Comparison of ENCODE assay signal across 8 cellular contexts in the genomic region with DNA sequence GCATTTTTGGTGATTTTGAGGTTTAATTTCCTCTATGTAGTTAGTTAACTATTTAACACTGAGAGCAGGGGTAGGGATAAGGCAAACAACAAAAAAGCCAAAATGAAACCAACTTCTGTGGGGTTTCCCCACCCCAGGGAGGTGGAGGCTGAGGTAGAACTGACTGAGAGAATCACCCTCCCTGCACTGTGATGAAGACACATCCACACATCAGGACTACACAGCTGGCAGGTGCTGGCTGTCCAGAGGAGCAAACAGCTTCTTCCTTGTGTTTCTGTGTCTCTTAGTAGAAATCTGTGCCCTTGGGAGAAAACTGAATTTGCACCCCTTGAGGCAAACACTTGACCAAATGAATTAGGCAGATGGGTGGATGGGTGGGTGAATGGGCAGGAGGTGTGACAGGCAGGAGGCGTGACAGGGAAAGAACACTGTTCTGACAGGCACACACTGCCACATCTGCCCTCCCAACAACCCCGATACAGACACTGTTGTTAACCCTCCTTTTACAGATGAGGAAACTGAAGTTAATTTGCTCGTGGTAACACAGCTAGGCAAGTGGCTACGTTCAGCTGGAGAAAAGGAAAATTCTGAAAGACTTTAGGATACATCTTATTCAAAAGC.
DNase-seq lines count a peak whose midpoint lies in the region; ATAC-seq and TF ChIP-seq lines count a peak whose summit lies in the region.

No MANE protein-coding gene starts in this region.

- BruUV-seq in HCT116 (replicated peaks; lab: Mats Ljungman, UMichigan): no TSS peak

- in situ Hi-C loops in ACHN (cut with HindIII; ENCODE audit: low pct_ligation_motif_present, low pct_unique_long_range_greater_than_20kb, low sequenced_read_pairs): no loop called here

- no peak for TF ChIP-seq POLR2A in HCT116 (IDR thresholded peaks at IDR 0.05; ENCODE audit: borderline replicate concordance, extremely low read depth, insufficient read depth, insufficient read length)

- no peaks in the 10 kb centered on the region for H3K27me3 ChIP-seq in HCT116 (ENCODE audit: insufficient read depth, low read length)
- no peaks in the 10 kb centered on the region for H3K27me3 ChIP-seq in OCI-LY3 (ENCODE audit: low read depth, low read length)
- H3K27me3 ChIP-seq in effector memory CD4-positive, alpha-beta T cell (replicated peaks; ENCODE audit: control insufficient read depth, insufficient read depth, low read length, poor library complexity, severe bottlenecking): no peaks in the 10 kb centered on the region

- CTCF ChIA-PET in HCT116 (lab: Charles Lee): interaction anchor here (4.2 kb wide), 1 partner anchor 16 kb away, joined by 23 read pairs; no protein-coding TSS in a partner anchor

- H3K4me3 ChIP-seq in HCT116 (replicated peaks in 1 of 2; ENCODE audit: low read depth in 1 of 2, low read length in 2 of 2) (peak overlapping the region; percentile 27 to 51), OCI-LY3 (ENCODE audit: low read length) (peak overlapping the region; percentile 62)
- peak overlapping the region; percentile 24 for H3K4me3 ChIP-seq in effector memory CD4-positive, alpha-beta T cell (ENCODE audit: insufficient read depth, low read depth, low read length, poor library complexity, severe bottlenecking)

- intact Hi-C loops in HCT116 (cut with micrococcal nuclease): no loop called here
- intact Hi-C loops in Right ventricle myocardium superior (cut with DNase I): no loop called here

- no peaks in the 10 kb centered on the region for H3K9me3 ChIP-seq in HCT116 (ENCODE audit: control insufficient read depth in 1 of 2, insufficient read depth in 1 of 2, low read depth in 1 of 2, low read length in 2 of 2)
- peaks cover 5% of the 10 kb centered on the region; the same call in 1 of the 2 replicates for H3K9me3 ChIP-seq in OCI-LY3 (ENCODE audit: insufficient read depth, low read length)
- no peaks in the 10 kb centered on the region for H3K9me3 ChIP-seq in effector memory CD4-positive, alpha-beta T cell (ENCODE audit: control insufficient read depth, low read length)

- TF ChIP-seq RAD21 in HCT116 (IDR thresholded peaks at IDR 0.05; ENCODE audit: low read depth): no peak

- RAD21 ChIA-PET in HCT116 (lab: Charles Lee; ENCODE audit: low non-redundant PET in 1 of 2, low total read pairs in 2 of 2, uncharacterized antibody in 2 of 2, unreplicated experiment in 2 of 2): no interaction called here

- ATAC-seq in GM18499 (IDR thresholded peaks at IDR 0.05; ENCODE audit: insufficient read depth, unreplicated experiment) (peak; percentile 40), HCT116 (peak; percentile 27), Right ventricle myocardium superior (ENCODE audit: poor library complexity) (no peak)

- H4K20me1 ChIP-seq in HCT116 (ENCODE audit: insufficient read depth) (no peaks in the 10 kb centered on the region), OCI-LY3 (ENCODE audit: insufficient read depth, low read length) (no peaks in the 10 kb centered on the region)

- H3K4me2 ChIP-seq in HCT116 (ENCODE audit: low read length) (peak overlapping the region; percentile 78), OCI-LY3 (ENCODE audit: low read length) (peak overlapping the region; percentile 87)

- H3K36me3 ChIP-seq in HCT116 (ENCODE audit: control insufficient read depth in 1 of 2, insufficient read depth in 2 of 2, low read length in 2 of 2) (no peaks in the 10 kb centered on the region), OCI-LY3 (replicated peaks; ENCODE audit: low read depth, low read length) (no peaks in the 10 kb centered on the region)
- H3K36me3 ChIP-seq in effector memory CD4-positive, alpha-beta T cell (ENCODE audit: control insufficient read depth, insufficient read depth, low read length): no peaks in the 10 kb centered on the region

- H3K27ac ChIP-seq in HCT116 (ENCODE audit: low read depth, low read length) (peak overlapping the region; percentile 86), OCI-LY3 (ENCODE audit: low read length) (peak overlapping the region; percentile 76)
- peak overlapping the region; percentile 83 for H3K27ac ChIP-seq in effector memory CD4-positive, alpha-beta T cell (ENCODE audit: insufficient read depth, low read length, poor library complexity, severe bottlenecking)

- TF ChIP-seq CTCF in HCT116 (IDR thresholded peaks at IDR 0.05 in 2 of 3, conservative IDR thresholded peaks at IDR 0.05 in 1 of 3; ENCODE audit: borderline replicate concordance in 1 of 3, insufficient read depth in 1 of 3, low read depth in 2 of 3, low read length in 2 of 3) (no peak), OCI-LY3 (IDR thresholded peaks at IDR 0.05; ENCODE audit: low read depth, low read length) (no peak)

- H2AFZ ChIP-seq in HCT116 (ENCODE audit: low read depth, low read length, poor library complexity, severe bottlenecking): peak overlapping the region; percentile 47
- peak overlapping the region; percentile 35 for H2AFZ ChIP-seq in OCI-LY3 (ENCODE audit: low read depth, low read length)

- H3K4me1 ChIP-seq in HCT116 (ENCODE audit: control insufficient read depth in 1 of 2, insufficient read depth in 2 of 2, low read length in 2 of 2) (peaks cover 44 to 58% of the 10 kb centered on the region in 2 experiments), OCI-LY3 (ENCODE audit: low read length) (peaks cover 58% of the 10 kb centered on the region)
- H3K4me1 ChIP-seq in effector memory CD4-positive, alpha-beta T cell (ENCODE audit: control insufficient read depth, insufficient read depth, low read length, poor library complexity, severe bottlenecking): peaks cover 32% of the 10 kb centered on the region

- DNase-seq in HCT116 (ENCODE audit: low read depth, low spot score): no peak
- peak in 2 of 3 donors; percentile 47 to 52 for DNase-seq in effector memory CD4-positive, alpha-beta T cell
- DNase-seq in ACHN: no peak
- no peak for DNase-seq in SKM-1 treated with dmso at 0.1 percent for 144 hours (lab: John Stamatoyannopoulos, UW; ENCODE audit: unreplicated experiment)
- no peak for DNase-seq in Right ventricle myocardium superior
- DNase-seq in AML-193 (lab: John Stamatoyannopoulos, UW): no peak

- H3K9ac ChIP-seq in HCT116 (ENCODE audit: low read length) (peak overlapping the region; percentile 63), OCI-LY3 (ENCODE audit: low read length) (peak overlapping the region; percentile 50)

- no peaks in the 10 kb centered on the region for H3K9me2 ChIP-seq in HCT116 (ENCODE audit: insufficient read depth)

- POLR2A ChIA-PET in HCT116 (lab: Charles Lee): interaction anchor here (1.3 to 1.8 kb wide), 2 partner anchors 10 to 18 kb away, joined by 4 read pairs; no protein-coding TSS in a partner anchor

- no peaks in the 10 kb centered on the region for H3K79me2 ChIP-seq in HCT116 (ENCODE audit: insufficient read depth, low read length)
- no peaks in the 10 kb centered on the region for H3K79me2 ChIP-seq in OCI-LY3 (ENCODE audit: low read length)

TF ChIP-seq in HCT116, 20 proteins besides CTCF, POLR2A, EP300 and RAD21:
- TF ChIP-seq SP1 (IDR thresholded peaks at IDR 0.05; ENCODE audit: low read depth): 0 out of 2 replicates have a peak, but pooled peaks have one; percentile 6
- TF ChIP-seq, protein P1, sequence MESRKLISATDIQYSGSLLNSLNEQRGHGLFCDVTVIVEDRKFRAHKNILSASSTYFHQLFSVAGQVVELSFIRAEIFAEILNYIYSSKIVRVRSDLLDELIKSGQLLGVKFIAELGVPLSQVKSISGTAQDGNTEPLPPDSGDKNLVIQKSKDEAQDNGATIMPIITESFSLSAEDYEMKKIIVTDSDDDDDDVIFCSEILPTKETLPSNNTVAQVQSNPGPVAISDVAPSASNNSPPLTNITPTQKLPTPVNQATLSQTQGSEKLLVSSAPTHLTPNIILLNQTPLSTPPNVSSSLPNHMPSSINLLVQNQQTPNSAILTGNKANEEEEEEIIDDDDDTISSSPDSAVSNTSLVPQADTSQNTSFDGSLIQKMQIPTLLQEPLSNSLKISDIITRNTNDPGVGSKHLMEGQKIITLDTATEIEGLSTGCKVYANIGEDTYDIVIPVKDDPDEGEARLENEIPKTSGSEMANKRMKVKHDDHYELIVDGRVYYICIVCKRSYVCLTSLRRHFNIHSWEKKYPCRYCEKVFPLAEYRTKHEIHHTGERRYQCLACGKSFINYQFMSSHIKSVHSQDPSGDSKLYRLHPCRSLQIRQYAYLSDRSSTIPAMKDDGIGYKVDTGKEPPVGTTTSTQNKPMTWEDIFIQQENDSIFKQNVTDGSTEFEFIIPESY (IDR thresholded peaks at IDR 0.05; ENCODE audit: extremely low read depth, insufficient replicate concordance, low read length): no peak
TF ChIP-seq in HCT116: peak in this region for 1.

Comparison
In these comparisons a context has a peak if more than half of its experiments do, and no peak if none do; other contexts are left out.
1. DNase-seq: peak in effector memory CD4-positive, alpha-beta T cell (2 of 3); none in HCT116 (single experiment), ACHN (single experiment), SKM-1 treated with dmso at 0.1 percent for 144 hours (single experiment), Right ventricle myocardium superior (single experiment) and AML-193 (0 of 2).
2. Peak in every context shown above with its lines, with median percentiles within 50 percentile points of each other: H3K27ac ChIP-seq and H3K4me3 ChIP-seq.